Comparison of ENCODE assay signal across 16 cellular contexts in the genomic region with DNA sequence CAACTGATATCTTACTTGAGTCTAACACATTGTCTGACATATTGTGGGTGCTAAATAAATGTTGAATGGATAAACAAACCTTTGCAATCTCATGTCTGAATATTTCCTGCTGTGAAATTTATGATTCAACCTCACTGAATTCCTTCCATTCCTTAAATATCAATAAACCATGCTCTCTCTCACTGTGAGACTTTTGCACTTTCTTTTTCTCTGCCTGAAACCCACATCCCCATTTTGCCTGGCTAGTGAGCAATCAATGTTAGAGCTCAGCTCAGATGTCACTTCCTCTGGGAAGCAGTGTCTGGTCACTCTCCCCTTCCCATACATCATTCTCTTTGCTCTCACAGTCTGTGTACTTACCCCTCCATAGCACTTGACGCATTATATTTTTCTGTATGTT.
DNase-seq lines count a peak whose midpoint lies in the region; ATAC-seq and TF ChIP-seq lines count a peak whose summit lies in the region.
"Had no signal": no experiment of that assay in that cellular context is flagged by ENCODE, and none has a peak within 500 bp of the region (broad histone marks: within the 10 kb centered on the region; RNA-seq: fewer than 3 reads in every experiment).

No MANE protein-coding gene starts in this region.

- DNase-seq in ELR (ENCODE audit: low read depth) (peak; percentile 15), amniotic epithelial cell (ENCODE audit: low read depth) (peak; percentile 9), fibroblast of villous mesenchyme (ENCODE audit: low read depth) (peak; percentile 45), renal cortical epithelial cell (ENCODE audit: low read depth) (peak; percentile 32), chondrocyte (ENCODE audit: low spot score) (no peak), NCI-H748 (lab: John Stamatoyannopoulos, UW; ENCODE audit: unreplicated experiment) (no peak)
- DNase-seq in effector memory CD8-positive, alpha-beta T cell = no peak
- DNase-seq: H7, Karpas-422, NCI-H1105, NCI-H2081, NCI-H446 treated with DMSO at 0.1 percent for 48 hours, NCI-H69, Peyer's patch had no signal

- ATAC-seq in GM18867 (IDR thresholded peaks at IDR 0.05; ENCODE audit: unreplicated experiment) = no peak
- ATAC-seq in effector memory CD8-positive, alpha-beta T cell (replicated peaks) = no peak

- H3K4me3 Mint-ChIP-seq in chondrocyte (ENCODE audit: unreplicated experiment) = no peak overlapping the region
- H3K4me3 Mint-ChIP-seq in effector memory CD8-positive, alpha-beta T cell = no peak overlapping the region

- peaks cover 2% of the 10 kb centered on the region for H3K27me3 Mint-ChIP-seq in chondrocyte (ENCODE audit: low read depth)
- H3K27me3 Mint-ChIP-seq in effector memory CD8-positive, alpha-beta T cell = no peaks in the 10 kb centered on the region

- no peak for TF ChIP-seq CTCF in fibroblast of villous mesenchyme (IDR thresholded peaks at IDR 0.05; ENCODE audit: insufficient read depth, low read depth, low read length)
- TF ChIP-seq CTCF in chondrocyte (IDR thresholded peaks at IDR 0.05) = no peak

- peaks cover 4% of the 10 kb centered on the region for H3K4me1 Mint-ChIP-seq in chondrocyte (ENCODE audit: low read depth)
- H3K4me1 Mint-ChIP-seq in effector memory CD8-positive, alpha-beta T cell (ENCODE audit: low read depth in 2 of 2) = no peaks in the 10 kb centered on the region

- H3K27ac Mint-ChIP-seq in chondrocyte (ENCODE audit: unreplicated experiment) = no peak overlapping the region
- no peak overlapping the region for H3K27ac Mint-ChIP-seq in effector memory CD8-positive, alpha-beta T cell

- H3K9me3 Mint-ChIP-seq in chondrocyte (ENCODE audit: low read depth) = peaks cover 5% of the 10 kb centered on the region
- no peaks in the 10 kb centered on the region for H3K9me3 Mint-ChIP-seq in effector memory CD8-positive, alpha-beta T cell

- no peaks in the 10 kb centered on the region for H3K36me3 Mint-ChIP-seq in chondrocyte (ENCODE audit: low read depth)
- H3K36me3 Mint-ChIP-seq in effector memory CD8-positive, alpha-beta T cell (ENCODE audit: insufficient read depth) = no peaks in the 10 kb centered on the region

- no peak overlapping the region for H3K4me3 ChIP-seq in fibroblast of villous mesenchyme (ENCODE audit: low read depth, low read length)
- H3K4me3 ChIP-seq: Peyer's patch, SJSA1 had no signal

Comparison
In these comparisons a context has a peak if more than half of its experiments do, and no peak if none do; other contexts are left out.
1. DNase-seq: peak in ELR (single experiment), amniotic epithelial cell (single experiment), fibroblast of villous mesenchyme (single experiment) and renal cortical epithelial cell (single experiment); none in chondrocyte (single experiment), effector memory CD8-positive, alpha-beta T cell (0 of 3) and NCI-H748 (single experiment).